1 cellular context compared by ENCODE assay signal in genomic region chr7:139341776-139342244, GRCh38.
A peak's percentile ranks its signal among the peaks of the same experiment; 100 is the strongest.
TF ChIP-seq lines count a peak whose summit lies in the region.

No MANE protein-coding gene starts in this region.

TF ChIP-seq in K562, 482 proteins besides CTCF, POLR2A, EP300 and RAD21 (continued from another document and continues in another):
- TF ChIP-seq ZNF583 (CRISPR knock-in tag; IDR thresholded peaks at IDR 0.05) (peak; percentile 53; the same call in 1 of the 2 replicates), ID3 (CRISPR knock-in tag; IDR thresholded peaks at IDR 0.05) (no peak), ID3 (tag; IDR thresholded peaks at IDR 0.05) (no peak), ZNF121 (CRISPR knock-in tag; conservative IDR thresholded peaks at IDR 0.05) (no peak), ARHGAP35 (IDR thresholded peaks at IDR 0.05; ENCODE audit: partially characterized antibody) (no peak), ZNF589 (CRISPR knock-in tag; IDR thresholded peaks at IDR 0.05; ENCODE audit: low read depth) (0 out of 2 replicates have a peak, but pooled peaks have one; percentile 12), ZNF146 (CRISPR knock-in tag; IDR thresholded peaks at IDR 0.05; ENCODE audit: unreplicated experiment) (no peak), MCM3 (IDR thresholded peaks at IDR 0.05) (no peak), REST (CRISPR knock-in tag; IDR thresholded peaks at IDR 0.05; ENCODE audit: low read depth) (no peak), MXI1 (IDR thresholded peaks at IDR 0.05; ENCODE audit: low read depth, low read length) (0 out of 2 replicates have a peak, but pooled peaks have one; percentile 23), HBP1 (CRISPR knock-in tag; IDR thresholded peaks at IDR 0.05) (peak; percentile 39; the same call in 1 of the 2 replicates), RBM25 (IDR thresholded peaks at IDR 0.05; ENCODE audit: low read depth, low read length, severe bottlenecking) (no peak), PHF21A (IDR thresholded peaks at IDR 0.05; ENCODE audit: borderline replicate concordance, low read depth) (peak; percentile 95), NR2F6 (CRISPR knock-in tag; IDR thresholded peaks at IDR 0.05) (peak; percentile 28; the same call in 1 of the 2 replicates), ATF4 (CRISPR knock-in tag; IDR thresholded peaks at IDR 0.05) (no peak), YY1 (IDR thresholded peaks at IDR 0.05; ENCODE audit: borderline replicate concordance in 1 of 3, control insufficient read depth in 1 of 3, extremely low read depth in 1 of 3, insufficient read depth in 3 of 3, insufficient read length in 1 of 3, insufficient replicate concordance in 2 of 3, low read depth in 1 of 3, low read length in 2 of 3) (peak in 1 of 3 experiments; percentile 85), PYGO2 (tag; IDR thresholded peaks at IDR 0.05) (0 out of 2 replicates have a peak, but pooled peaks have one; percentile 13), CEBPG (CRISPR knock-in tag; IDR thresholded peaks at IDR 0.05) (peak; percentile 36; the same call in 1 of the 2 replicates), CEBPG (tag; conservative IDR thresholded peaks at IDR 0.05 in 1 of 2, IDR thresholded peaks at IDR 0.05 in 1 of 2) (peak in 1 of 2 experiments; percentile 36; a peak in 2 of 4 replicates), SAFB (IDR thresholded peaks at IDR 0.05; ENCODE audit: borderline replicate concordance, low read depth, low read length) (no peak), ZFP36 (IDR thresholded peaks at IDR 0.05; ENCODE audit: low read depth, low read length, partially characterized antibody) (no peak), ZBTB17 (CRISPR knock-in tag; IDR thresholded peaks at IDR 0.05) (peak; percentile 73), ZNF253 (CRISPR knock-in tag; conservative IDR thresholded peaks at IDR 0.05) (no peak), ZNF324 (CRISPR knock-in tag; IDR thresholded peaks at IDR 0.05) (0 out of 2 replicates have a peak, but pooled peaks have one; percentile 21), THRA (IDR thresholded peaks at IDR 0.05) (no peak), ZNF561 (CRISPR knock-in tag; conservative IDR thresholded peaks at IDR 0.05) (0 out of 2 replicates have a peak, but pooled peaks have one; percentile 35), ZNF518B (CRISPR knock-in tag; IDR thresholded peaks at IDR 0.05) (no peak), SMARCC2 (IDR thresholded peaks at IDR 0.05; ENCODE audit: low read depth) (0 out of 2 replicates have a peak, but pooled peaks have one; percentile 6), ZBTB2 (IDR thresholded peaks at IDR 0.05) (no peak), TEAD1 (CRISPR knock-in tag; IDR thresholded peaks at IDR 0.05) (peak in 1 of 2 experiments; percentile 5; a peak in 1 of 4 replicates), ZNF609 (CRISPR knock-in tag; IDR thresholded peaks at IDR 0.05; ENCODE audit: borderline replicate concordance) (0 out of 2 replicates have a peak, but pooled peaks have one; percentile 29), ZKSCAN3 (CRISPR knock-in tag; IDR thresholded peaks at IDR 0.05) (no peak), SRF (CRISPR knock-in tag; IDR thresholded peaks at IDR 0.05) (0 out of 4 replicates have a peak, but pooled peaks of 1 of the 2 experiments have one; percentile 24), THRAP3 (IDR thresholded peaks at IDR 0.05; ENCODE audit: borderline replicate concordance) (peak; percentile 52; the same call in 1 of the 2 replicates), SIN3A (IDR thresholded peaks at IDR 0.05; ENCODE audit: borderline replicate concordance in 2 of 2, control insufficient read depth in 1 of 2, low read depth in 2 of 2, low read length in 2 of 2) (0 out of 4 replicates have a peak, but pooled peaks of 1 of the 2 experiments have one; percentile 25), FOS (IDR thresholded peaks at IDR 0.05; ENCODE audit: extremely low read depth, insufficient read length) (peak; percentile 50), HNRNPH1 (optimal IDR thresholded peaks at IDR 0.05; ENCODE audit: low read depth, low read length) (no peak), MAFF (IDR thresholded peaks at IDR 0.05; ENCODE audit: low read length) (peak; percentile 10; the same call in 1 of the 2 replicates), DNMT1 (IDR thresholded peaks at IDR 0.05) (0 out of 2 replicates have a peak, but pooled peaks have one; percentile 35), NRF1 (conservative IDR thresholded peaks at IDR 0.05 in 1 of 2, IDR thresholded peaks at IDR 0.05 in 1 of 2) (0 out of 4 replicates have a peak, but pooled peaks of 1 of the 2 experiments have one; percentile 24)
